ENCODE assay signal across 2 cellular contexts in genomic region chr7:5514440-5515035, GRCh38.
TF ChIP-seq lines count a peak whose summit lies in the region.

No MANE protein-coding gene starts in this region.

TF ChIP-seq in GM12878, 131 proteins besides CTCF, POLR2A, EP300 and RAD21 (continues in another document):
- TF ChIP-seq E2F8 (IDR thresholded peaks at IDR 0.05; ENCODE audit: low read depth, partially characterized antibody) (no peak), PKNOX1 (IDR thresholded peaks at IDR 0.05) (no peak), USF2 (IDR thresholded peaks at IDR 0.05; ENCODE audit: borderline replicate concordance, low read depth, low read length) (no peak), RELB (IDR thresholded peaks at IDR 0.05; ENCODE audit: low read depth) (no peak), MEF2B (IDR thresholded peaks at IDR 0.05; ENCODE audit: partially characterized antibody, poor library complexity, severe bottlenecking) (no peak), PAX5 (IDR thresholded peaks at IDR 0.05; ENCODE audit: borderline replicate concordance, low read depth, low read length) (no peak), SMARCA5 (IDR thresholded peaks at IDR 0.05) (no peak), NRF1 (conservative IDR thresholded peaks at IDR 0.05; ENCODE audit: low read depth, low read length) (no peak), SKIL (IDR thresholded peaks at IDR 0.05; ENCODE audit: low read depth, poor library complexity, severe bottlenecking) (no peak)

TF ChIP-seq in liver, 16 proteins besides CTCF, POLR2A, EP300 and RAD21 (continued from another document):
- TF ChIP-seq RXRA (IDR thresholded peaks at IDR 0.05) (no peak), JUND (IDR thresholded peaks at IDR 0.05) (no peak), EGR1 (IDR thresholded peaks at IDR 0.05; ENCODE audit: low read depth in 2 of 2) (no peak), GABPA (IDR thresholded peaks at IDR 0.05 in 1 of 2, conservative IDR thresholded peaks at IDR 0.05 in 1 of 2) (no peak), REST (IDR thresholded peaks at IDR 0.05) (no peak), FOXA2 (IDR thresholded peaks at IDR 0.05) (no peak), MAX (IDR thresholded peaks at IDR 0.05) (no peak), ZBTB33 (IDR thresholded peaks at IDR 0.05) (no peak), SP1 (IDR thresholded peaks at IDR 0.05) (no peak), TAF1 (conservative IDR thresholded peaks at IDR 0.05) (no peak), NR2F2 (IDR thresholded peaks at IDR 0.05) (no peak), ATF3 (IDR thresholded peaks at IDR 0.05) (no peak)
